ENCODE assay signal across 9 cellular contexts in the genomic region with DNA sequence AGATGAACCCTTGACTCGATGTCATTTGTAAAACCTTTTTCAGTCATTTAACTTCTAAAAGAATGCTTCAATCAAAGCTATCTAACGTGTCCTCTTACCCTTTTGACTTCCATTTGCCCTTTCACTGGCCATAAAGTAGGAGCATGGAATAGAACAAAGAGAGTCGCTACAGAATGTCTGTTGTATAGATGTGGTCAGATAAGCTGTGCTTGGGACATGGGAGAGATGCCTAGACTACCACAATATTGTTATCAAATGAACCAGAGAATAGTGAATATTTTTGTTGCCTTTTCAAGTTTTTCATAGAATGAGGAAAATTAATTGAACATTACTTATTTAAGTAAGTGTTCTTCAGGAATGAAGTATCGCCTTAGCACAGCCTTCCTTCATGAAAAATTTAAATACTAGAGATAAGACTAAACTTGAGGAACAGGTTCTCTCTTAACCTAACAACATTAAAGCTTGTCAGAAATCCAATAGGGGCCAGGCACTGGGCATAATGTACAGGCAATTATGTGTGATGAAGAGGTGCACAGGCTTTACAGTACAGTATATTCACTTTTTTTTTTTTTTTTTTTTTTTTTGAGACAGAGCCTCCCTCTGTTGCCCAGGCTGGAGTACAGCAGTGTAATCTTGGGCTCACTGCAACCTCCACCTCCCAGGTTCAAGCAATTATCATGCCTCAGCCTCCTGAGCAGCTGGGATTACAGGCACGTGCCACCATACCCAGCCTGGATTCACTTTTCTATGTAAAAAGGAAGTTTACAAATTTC. TPM values are rescaled to one million over a fixed set of nuclear protein-coding genes. Genes with fewer than 3 reads are reported as not detected.
DNase-seq lines count a peak whose midpoint lies in the region; ATAC-seq and TF ChIP-seq lines count a peak whose summit lies in the region.
"Had no signal": no experiment of that assay in that cellular context is flagged by ENCODE, and none has a peak within 500 bp of the region (broad histone marks: within the 10 kb centered on the region; RNA-seq: fewer than 3 reads in every experiment).

No MANE protein-coding gene starts in this region.

- H3K36me3 ChIP-seq in gastroesophageal sphincter, result no peaks in the 10 kb centered on the region
- H3K36me3 ChIP-seq in stomach, result peaks cover 0 to 8% (median 0%) of the 10 kb centered on the region in 4 donors
- peaks cover 31% of the 10 kb centered on the region for H3K36me3 ChIP-seq in BE2C

- H3K9me3 ChIP-seq in gastroesophageal sphincter, result no peaks in the 10 kb centered on the region
- H3K9me3 ChIP-seq in stomach, result no peaks in the 10 kb centered on the region
- no peaks in the 10 kb centered on the region for H3K9me3 ChIP-seq in BE2C

- H3K4me1 ChIP-seq in gastroesophageal sphincter, result peaks cover 25 to 90% (median 41%) of the 10 kb centered on the region in 3 donors
- peaks cover 0 to 78% (median 38%) of the 10 kb centered on the region in 4 donors for H3K4me1 ChIP-seq in stomach
- H3K4me1 ChIP-seq in BE2C, result peaks cover 3% of the 10 kb centered on the region

- H3K9me3 Mint-ChIP-seq in activated T-cell treated with anti-CD3 and anti-CD28 coated beads, Interleukin-2, amount 50 U/mL, for 72 hours, result no peaks in the 10 kb centered on the region
- H3K9me3 Mint-ChIP-seq in activated T-cell treated with anti-CD3 and anti-CD28 coated beads, Interleukin-2, amount 50 U/mL, for 4 hours, result no peaks in the 10 kb centered on the region
- H3K9me3 Mint-ChIP-seq in T-helper 2 cell treated with Interferon-gamma antibody and Interleukin-4, amounts not matched to agents 5 μg/mL and 100 μg/mL, for 36 hours, result no peaks in the 10 kb centered on the region

- TF ChIP-seq CTCF in gastroesophageal sphincter (IDR thresholded peaks at IDR 0.05), result no peak
- TF ChIP-seq CTCF in stomach (IDR thresholded peaks at IDR 0.05), result no peak
- TF ChIP-seq CTCF in BE2C (IDR thresholded peaks at IDR 0.05; ENCODE audit: low read depth, low read length), result no peak

- no peak for TF ChIP-seq POLR2A in gastroesophageal sphincter (IDR thresholded peaks at IDR 0.05)
- no peak for TF ChIP-seq POLR2A in stomach (IDR thresholded peaks at IDR 0.05)

- 42 to 63% methylated on average over 4 to 5 of the region's 5 CpGs for WGBS in gastroesophageal sphincter (ENCODE audit: low coverage in 1 of 2), 2 donors
- WGBS in stomach, 5 donors, result 17 to 38% (median 28%) methylated on average over 5 of the region's 5 CpGs

- H3K27ac ChIP-seq in gastroesophageal sphincter (peak overlapping the region in 3 of 4 donors; percentile 23 to 100 (median 98)), stomach (peak overlapping the region; percentile 84 to 100 (median 99))

- ATAC-seq in activated T-cell treated with anti-CD3 and anti-CD28 coated beads, Interleukin-2, amount 50 U/mL, for 72 hours (replicated peaks in 1 of 2), result peak; percentile 26 to 30
- no peak for ATAC-seq in activated T-cell treated with anti-CD3 and anti-CD28 coated beads, Interleukin-2, amount 50 U/mL, for 4 hours
- no peak for ATAC-seq in gastroesophageal sphincter

- peaks cover 79% of the 10 kb centered on the region for H3K4me1 Mint-ChIP-seq in activated T-cell treated with anti-CD3 and anti-CD28 coated beads, Interleukin-2, amount 50 U/mL, for 72 hours (ENCODE audit: low read depth)
- H3K4me1 Mint-ChIP-seq in activated T-cell treated with anti-CD3 and anti-CD28 coated beads, Interleukin-2, amount 50 U/mL, for 4 hours (ENCODE audit: low read depth), result peaks cover 82% of the 10 kb centered on the region
- peaks cover 59% of the 10 kb centered on the region for H3K4me1 Mint-ChIP-seq in T-helper 2 cell treated with Interferon-gamma antibody and Interleukin-4, amounts not matched to agents 5 μg/mL and 100 μg/mL, for 36 hours (ENCODE audit: low read depth)

- H3K4me3 ChIP-seq in gastroesophageal sphincter (no peak overlapping the region), stomach (no peak overlapping the region), BE2C (ENCODE audit: low read depth, low read length) (no peak overlapping the region)

- intact Hi-C loops in stomach (cut with DNase I; ENCODE audit: low total_unique reads), result no loop called here

- H3K27me3 ChIP-seq in gastroesophageal sphincter (no peaks in the 10 kb centered on the region), stomach (no peaks in the 10 kb centered on the region), BE2C (no peaks in the 10 kb centered on the region)

- no peaks in the 10 kb centered on the region for H3K27me3 Mint-ChIP-seq in activated T-cell treated with anti-CD3 and anti-CD28 coated beads, Interleukin-2, amount 50 U/mL, for 72 hours (ENCODE audit: low read depth)
- no peaks in the 10 kb centered on the region for H3K27me3 Mint-ChIP-seq in activated T-cell treated with anti-CD3 and anti-CD28 coated beads, Interleukin-2, amount 50 U/mL, for 4 hours (ENCODE audit: low read depth)
- H3K27me3 Mint-ChIP-seq in T-helper 2 cell treated with Interferon-gamma antibody and Interleukin-4, amounts not matched to agents 5 μg/mL and 100 μg/mL, for 36 hours (ENCODE audit: low read depth), result no peaks in the 10 kb centered on the region

- no peak for DNase-seq in activated T-cell treated with anti-CD3 and anti-CD28 coated beads, Interleukin-2, amount 50 U/mL, for 72 hours
- DNase-seq in activated T-cell treated with anti-CD3 and anti-CD28 coated beads, Interleukin-2, amount 50 U/mL, for 4 hours, result no peak
- DNase-seq in T-helper 2 cell treated with Interferon-gamma antibody and Interleukin-4, amounts not matched to agents 5 μg/mL and 100 μg/mL, for 36 hours (ENCODE audit: low spot score), result no peak
- peak; percentile 61 for DNase-seq in stomach
- DNase-seq in BE2C, result no peak
- DNase-seq in NCI-H2171 treated with DMSO at 0.1 percent for 48 hours (lab: John Stamatoyannopoulos, UW), result no peak
- no peak for DNase-seq in SKM-1 (lab: John Stamatoyannopoulos, UW; ENCODE audit: unreplicated experiment)
- DNase-seq: KBM-7 had no signal

- peaks cover 15 to 36% of the 10 kb centered on the region in 2 donors for H3K36me3 Mint-ChIP-seq in activated T-cell treated with anti-CD3 and anti-CD28 coated beads, Interleukin-2, amount 50 U/mL, for 72 hours (ENCODE audit: insufficient read depth in 2 of 2)
- H3K36me3 Mint-ChIP-seq in activated T-cell treated with anti-CD3 and anti-CD28 coated beads, Interleukin-2, amount 50 U/mL, for 4 hours (ENCODE audit: insufficient read depth), result peaks cover 21% of the 10 kb centered on the region
- H3K36me3 Mint-ChIP-seq in T-helper 2 cell treated with Interferon-gamma antibody and Interleukin-4, amounts not matched to agents 5 μg/mL and 100 μg/mL, for 36 hours (ENCODE audit: low read depth), result peaks cover 40% of the 10 kb centered on the region

- peak overlapping the region; percentile 24 for H3K27ac Mint-ChIP-seq in activated T-cell treated with anti-CD3 and anti-CD28 coated beads, Interleukin-2, amount 50 U/mL, for 72 hours
- H3K27ac Mint-ChIP-seq in T-helper 2 cell treated with Interferon-gamma antibody and Interleukin-4, amounts not matched to agents 5 μg/mL and 100 μg/mL, for 36 hours, result peak overlapping the region; percentile 26

- H3K4me3 Mint-ChIP-seq in activated T-cell treated with anti-CD3 and anti-CD28 coated beads, Interleukin-2, amount 50 U/mL, for 72 hours, result peak overlapping the region; percentile 44 to 45
- H3K4me3 Mint-ChIP-seq in activated T-cell treated with anti-CD3 and anti-CD28 coated beads, Interleukin-2, amount 50 U/mL, for 4 hours, result no peak overlapping the region
- H3K4me3 Mint-ChIP-seq in T-helper 2 cell treated with Interferon-gamma antibody and Interleukin-4, amounts not matched to agents 5 μg/mL and 100 μg/mL, for 36 hours, result peak overlapping the region; percentile 42

- TF ChIP-seq EP300 in gastroesophageal sphincter (IDR thresholded peaks at IDR 0.05) (no peak), stomach (IDR thresholded peaks at IDR 0.05) (no peak)

RNA-seq across cellular contexts. Expression of a gene that starts 7.5 kb away (rescaled TPM):
- total RNA-seq in activated T-cell treated with anti-CD3 and anti-CD28 coated beads, Interleukin-2, amount 50 U/mL, for 72 hours, result 100 to 1,000 TPM in 1 of 2 donors, 10 to 100 TPM in 1; 96.4 to 112 TPM
- total RNA-seq in activated T-cell treated with anti-CD3 and anti-CD28 coated beads, Interleukin-2, amount 50 U/mL, for 4 hours, result 10 to 100 TPM; 49.2 to 71.8 (median 67.4) TPM
- total RNA-seq in gastroesophageal sphincter, result 100 to 1,000 TPM in 3 of 4 donors, 10 to 100 TPM in 1; 90.6 to 187 (median 112) TPM
- total RNA-seq in stomach, result 100 to 1,000 TPM in 2 of 5 donors, 10 to 100 TPM in 3; 64.8 to 330 (median 93.9) TPM
- 10 to 100 TPM in 2 of 3 donors, 1 to 10 TPM in 1; 9.4 to 12.5 (median 11.9) TPM for polyA plus RNA-seq in stomach
- polyA plus RNA-seq in BE2C (2012; ENCODE audit: insufficient read depth, insufficient read length, low read depth), result 41.2 TPM

Comparison
In these comparisons a context has a peak if more than half of its experiments do, and no peak if none do; other contexts are left out.
1. ATAC-seq: peak in activated T-cell treated with anti-CD3 and anti-CD28 coated beads, Interleukin-2, amount 50 U/mL, for 72 hours (2 of 2); none in activated T-cell treated with anti-CD3 and anti-CD28 coated beads, Interleukin-2, amount 50 U/mL, for 4 hours (0 of 2) and gastroesophageal sphincter (single experiment).